ENCODE assay signal across 27 cellular contexts in the genomic region with DNA sequence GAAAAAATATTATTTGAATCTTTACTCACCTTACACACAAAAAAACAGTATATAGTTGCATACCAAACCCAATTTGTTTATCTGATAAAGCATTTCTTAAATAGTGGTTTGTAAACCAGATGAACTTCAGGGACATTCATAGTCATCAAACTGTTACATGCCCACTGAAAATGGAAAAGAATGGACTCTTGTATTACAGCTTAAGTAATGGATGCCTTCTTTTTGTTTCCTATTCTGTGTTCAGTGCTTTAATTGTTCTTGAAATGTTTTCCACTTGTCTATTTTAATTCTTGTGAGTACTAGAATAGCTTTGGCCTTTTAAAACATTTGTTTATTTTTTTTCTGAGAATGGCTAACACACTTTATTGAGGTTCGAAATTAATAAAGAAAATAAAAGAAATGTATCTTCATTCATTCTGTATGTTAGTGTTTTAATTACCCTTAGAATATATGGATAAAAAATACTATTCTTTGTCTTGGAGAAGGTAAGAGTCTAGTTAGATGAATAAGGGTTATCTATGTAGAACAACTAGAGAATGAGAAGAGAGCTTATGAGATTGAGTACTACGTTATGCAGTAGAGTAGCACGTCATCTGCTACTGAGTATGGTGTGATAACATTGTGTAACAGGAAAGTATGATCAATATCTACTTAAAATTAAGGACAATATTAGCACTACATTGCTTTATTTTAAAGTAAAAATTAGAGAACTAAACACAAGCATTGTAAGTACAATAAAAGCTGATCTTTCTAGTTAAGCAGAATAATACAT. TPM values are rescaled to one million over a fixed set of nuclear protein-coding genes. Genes with fewer than 3 reads are reported as not detected.
DNase-seq lines count a peak whose midpoint lies in the region; ATAC-seq, FAIRE-seq and TF ChIP-seq lines count a peak whose summit lies in the region.
"Had no signal": no experiment of that assay in that cellular context is flagged by ENCODE, and none has a peak within 500 bp of the region (broad histone marks: within the 10 kb centered on the region; RNA-seq: fewer than 3 reads in every experiment).

No MANE protein-coding gene starts in this region.

- H3K27ac ChIP-seq in SK-N-MC: peak overlapping the region; percentile 64
- H3K27ac ChIP-seq in sigmoid colon: peak overlapping the region; percentile 9 to 100 (median 70)
- H3K27ac ChIP-seq: body of pancreas, epithelial cell of prostate, neural progenitor cell, psoas muscle had no signal

- intact Hi-C loops in sigmoid colon (cut with DNase I): no loop called here

- TF ChIP-seq CTCF in sigmoid colon (IDR thresholded peaks at IDR 0.05): no peak

- ATAC-seq in HG03457 (IDR thresholded peaks at IDR 0.05; ENCODE audit: unreplicated experiment): no peak
- ATAC-seq: activated CD8-positive, alpha-beta memory T cell treated with anti-CD3 and anti-CD28 coated beads, Interleukin-2, amount 10 ng/mL, durations not matched to agents 7 days and 5 days; activated naive CD8-positive, alpha-beta T cell treated with anti-CD3 and anti-CD28 coated beads, Interleukin-2, amount 50 U/mL, for 24 hours; body of pancreas; heart right ventricle; K562; left cardiac atrium; psoas muscle had no signal

- H3K9me3 ChIP-seq in SK-N-MC (ENCODE audit: low read depth, low read length) (no peaks in the 10 kb centered on the region), sigmoid colon (no peaks in the 10 kb centered on the region)
- H3K9me3 ChIP-seq: body of pancreas, heart right ventricle, psoas muscle had no signal

- DNase-seq in COLO829 (ENCODE audit: low spot score): peak; percentile 45
- DNase-seq in SK-N-MC (ENCODE audit: low read depth, low spot score): no peak
- DNase-seq in frontal cortex (ENCODE audit: low spot score in 2 of 2): no peak
- no peak for DNase-seq in sigmoid colon
- no peak for DNase-seq in NCI-H2029 treated with DMSO at 0.1 percent for 48 hours (lab: John Stamatoyannopoulos, UW)
- DNase-seq in DMS79 treated with DMSO at 0.1 percent for 48 hours (lab: John Stamatoyannopoulos, UW): no peak
- no peak for DNase-seq in NCI-H1092 treated with DMSO at 0.1 percent for 48 hours (lab: John Stamatoyannopoulos, UW)
- DNase-seq: activated CD4-positive, CD25-positive, alpha-beta regulatory T cell; activated CD8-positive, alpha-beta memory T cell treated with anti-CD3 and anti-CD28 coated beads, Interleukin-2, amount 10 ng/mL, durations not matched to agents 7 days and 5 days; activated naive CD8-positive, alpha-beta T cell treated with anti-CD3 and anti-CD28 coated beads, Interleukin-2, amount 50 U/mL, for 24 hours; activated T-cell treated with anti-CD3 and anti-CD28 coated beads, Interleukin-2, amount 50 U/mL, for 48 hours; body of pancreas; CD8-positive, alpha-beta memory T cell; DMS153; heart right ventricle; left cardiac atrium; MM.1S; NCI-H2171; NCI-H526; psoas muscle; Right ventricle myocardium superior; stimulated activated naive CD4-positive, alpha-beta T cell had no signal

- H3K27me3 ChIP-seq in sigmoid colon: no peaks in the 10 kb centered on the region
- H3K27me3 ChIP-seq: body of pancreas, heart right ventricle had no signal

- TF ChIP-seq EP300 in sigmoid colon (IDR thresholded peaks at IDR 0.05): no peak

- WGBS in sigmoid colon, 2 donors: 93% methylated on average over 3 of the region's 3 CpGs

- H3K9ac ChIP-seq in SK-N-MC (ENCODE audit: insufficient read length): peak overlapping the region; percentile 47
- H3K9ac ChIP-seq: neural progenitor cell had no signal

- FAIRE-seq in frontal cortex (lab: Jason Lieb, UNC): peak; percentile 50
- FAIRE-seq: HTR-8/SVneo, K562 had no signal

- H3K36me3 ChIP-seq in SK-N-MC (ENCODE audit: insufficient read depth, low read length) (peaks cover 95% of the 10 kb centered on the region), sigmoid colon (peaks cover 0 to 38% (median 1%) of the 10 kb centered on the region in 4 donors)
- H3K36me3 ChIP-seq: neural progenitor cell had no signal

- H3K4me3 ChIP-seq in SK-N-MC (peak overlapping the region; percentile 55), sigmoid colon (no peak overlapping the region)
- H3K4me3 ChIP-seq: body of pancreas, heart right ventricle, K562, neural progenitor cell, psoas muscle had no signal

- TF ChIP-seq POLR2A in sigmoid colon (IDR thresholded peaks at IDR 0.05): no peak

- H3K4me1 ChIP-seq in sigmoid colon: peaks cover 0 to 97% (median 80%) of the 10 kb centered on the region in 4 donors

RNA-seq across cellular contexts. Expression of a gene that starts 9.9 kb away (rescaled TPM):
- 26.9 TPM for total RNA-seq in frontal cortex
- 10 to 100 TPM; 27.5 to 39.2 (median 30.4) TPM for total RNA-seq in sigmoid colon
- 1 to 10 TPM; 6.4 to 9.6 (median 7.2) TPM for polyA plus RNA-seq in sigmoid colon
